ENCODE assay signal across 8 cellular contexts in the genomic region with DNA sequence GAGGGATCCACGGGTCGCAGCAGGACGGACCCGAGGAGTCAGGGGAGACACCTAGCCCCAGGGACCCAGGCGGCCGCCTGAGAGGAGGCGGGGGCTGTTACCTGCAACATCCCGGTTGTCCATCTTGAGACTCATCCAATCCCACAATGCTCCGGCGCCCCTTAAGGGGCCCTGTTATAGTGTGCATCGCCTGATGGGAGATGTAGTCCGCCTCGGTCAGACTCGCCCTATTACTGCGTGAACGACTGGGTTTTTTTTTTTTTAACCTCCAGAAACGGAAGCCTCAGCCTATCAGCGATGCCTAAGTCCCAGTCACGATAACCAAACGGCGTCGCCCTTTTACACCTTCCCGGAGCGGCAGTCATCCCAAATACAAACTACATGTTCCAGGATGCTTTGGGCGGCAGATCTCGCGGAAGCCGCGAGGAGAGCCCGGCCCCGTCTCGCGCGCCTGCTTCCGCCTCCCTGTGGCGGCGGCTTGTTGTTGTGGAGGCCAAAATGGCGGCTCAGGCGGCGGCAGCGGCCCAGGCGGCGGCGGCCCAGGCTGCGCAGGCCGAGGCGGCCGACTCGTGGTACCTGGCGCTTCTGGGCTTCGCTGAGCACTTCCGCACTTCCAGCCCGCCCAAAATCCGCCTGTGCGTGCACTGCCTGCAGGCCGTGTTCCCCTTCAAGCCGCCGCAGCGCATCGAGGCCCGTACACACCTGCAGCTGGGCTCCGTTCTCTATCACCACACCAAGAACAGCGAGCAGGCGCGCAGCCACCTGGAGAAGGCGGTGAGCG. TPM values are rescaled to one million over a fixed set of nuclear protein-coding genes. Genes with fewer than 3 reads are reported as not detected.
DNase-seq lines count a peak whose midpoint lies in the region; ATAC-seq and TF ChIP-seq lines count a peak whose summit lies in the region.

A gene with protein sequence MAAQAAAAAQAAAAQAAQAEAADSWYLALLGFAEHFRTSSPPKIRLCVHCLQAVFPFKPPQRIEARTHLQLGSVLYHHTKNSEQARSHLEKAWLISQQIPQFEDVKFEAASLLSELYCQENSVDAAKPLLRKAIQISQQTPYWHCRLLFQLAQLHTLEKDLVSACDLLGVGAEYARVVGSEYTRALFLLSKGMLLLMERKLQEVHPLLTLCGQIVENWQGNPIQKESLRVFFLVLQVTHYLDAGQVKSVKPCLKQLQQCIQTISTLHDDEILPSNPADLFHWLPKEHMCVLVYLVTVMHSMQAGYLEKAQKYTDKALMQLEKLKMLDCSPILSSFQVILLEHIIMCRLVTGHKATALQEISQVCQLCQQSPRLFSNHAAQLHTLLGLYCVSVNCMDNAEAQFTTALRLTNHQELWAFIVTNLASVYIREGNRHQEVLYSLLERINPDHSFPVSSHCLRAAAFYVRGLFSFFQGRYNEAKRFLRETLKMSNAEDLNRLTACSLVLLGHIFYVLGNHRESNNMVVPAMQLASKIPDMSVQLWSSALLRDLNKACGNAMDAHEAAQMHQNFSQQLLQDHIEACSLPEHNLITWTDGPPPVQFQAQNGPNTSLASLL (plus strand): TSS at position 468 of the 781 bp plus-strand sequence. CDS start 31 bp downstream, at position 499.
A gene with protein sequence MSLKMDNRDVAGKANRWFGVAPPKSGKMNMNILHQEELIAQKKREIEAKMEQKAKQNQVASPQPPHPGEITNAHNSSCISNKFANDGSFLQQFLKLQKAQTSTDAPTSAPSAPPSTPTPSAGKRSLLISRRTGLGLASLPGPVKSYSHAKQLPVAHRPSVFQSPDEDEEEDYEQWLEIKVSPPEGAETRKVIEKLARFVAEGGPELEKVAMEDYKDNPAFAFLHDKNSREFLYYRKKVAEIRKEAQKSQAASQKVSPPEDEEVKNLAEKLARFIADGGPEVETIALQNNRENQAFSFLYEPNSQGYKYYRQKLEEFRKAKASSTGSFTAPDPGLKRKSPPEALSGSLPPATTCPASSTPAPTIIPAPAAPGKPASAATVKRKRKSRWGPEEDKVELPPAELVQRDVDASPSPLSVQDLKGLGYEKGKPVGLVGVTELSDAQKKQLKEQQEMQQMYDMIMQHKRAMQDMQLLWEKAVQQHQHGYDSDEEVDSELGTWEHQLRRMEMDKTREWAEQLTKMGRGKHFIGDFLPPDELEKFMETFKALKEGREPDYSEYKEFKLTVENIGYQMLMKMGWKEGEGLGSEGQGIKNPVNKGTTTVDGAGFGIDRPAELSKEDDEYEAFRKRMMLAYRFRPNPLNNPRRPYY (minus strand): TSS at position 148 of the 781 bp plus-strand sequence. CDS start 13 bp downstream, at position 135.

- H3K4me3 ChIP-seq in trophoblast cell (ENCODE audit: low read depth, low read length), result peak within 1 kb of the TSS; percentile 99
- peak within 1 kb of the TSS; percentile 96 to 98 (median 98) for H3K4me3 ChIP-seq in transverse colon

- peak within 1 kb of the TSS; percentile 89 for H3K18ac ChIP-seq in trophoblast cell (ENCODE audit: low read length)

- no CpG with 5 or more reads among the region's 67 CpGs for whole genome bisulfite sequencing in trophoblast cell (ENCODE audit: extremely low coverage, insufficient coverage, insufficient read length)
- WGBS in transverse colon (ENCODE audit: low coverage in 1 of 2), 2 donors, result 0% methylated on average over 3 to 43 of the region's 67 CpGs

- peaks cover 15% of the 10 kb centered on the region for H3K79me1 ChIP-seq in trophoblast cell (ENCODE audit: low read length)

- H2AFZ ChIP-seq in trophoblast cell (ENCODE audit: insufficient read depth, low read length, poor library complexity), result peak within 1 kb of the TSS; percentile 78

- H3K27me3 Mint-ChIP-seq in activated naive CD8-positive, alpha-beta T cell treated with anti-CD3 and anti-CD28 coated beads, Interleukin-2, amount 50 U/mL, for 24 hours, result no peaks in the 10 kb centered on the region

- H3K14ac ChIP-seq in trophoblast cell (ENCODE audit: low read length), result peak within 1 kb of the TSS; percentile 92

- H3K79me2 ChIP-seq in trophoblast cell (ENCODE audit: control insufficient read depth, insufficient read depth, low read length, poor library complexity), result peaks cover 18% of the 10 kb centered on the region

- H4K91ac ChIP-seq in trophoblast cell (ENCODE audit: low read depth, low read length), result peak within 1 kb of the TSS; percentile 98

- H2BK5ac ChIP-seq in trophoblast cell (ENCODE audit: low read depth, low read length, poor library complexity), result peak within 1 kb of the TSS; percentile 84

- peak within 1 kb of the TSS; percentile 95 for H2AK5ac ChIP-seq in trophoblast cell (ENCODE audit: low read length)

- TF ChIP-seq CTCF in GM12872 (IDR thresholded peaks at IDR 0.05; ENCODE audit: insufficient read depth, low read depth, low read length) (0 out of 3 replicates have a peak, but pooled peaks have one; percentile 8), transverse colon (IDR thresholded peaks at IDR 0.05) (peak in 3 of 5 experiments; percentile 37 to 71 (median 44))

- H3K27ac Mint-ChIP-seq in activated naive CD8-positive, alpha-beta T cell treated with anti-CD3 and anti-CD28 coated beads, Interleukin-2, amount 50 U/mL, for 24 hours, result peak within 1 kb of the TSS; percentile 99

- no peak within 1 kb of the TSS for H2BK12ac ChIP-seq in trophoblast cell (ENCODE audit: low read length)

- ATAC-seq in HG02642 (IDR thresholded peaks at IDR 0.05; ENCODE audit: poor library complexity, unreplicated experiment), result peak; percentile 92
- ATAC-seq in activated naive CD8-positive, alpha-beta T cell treated with anti-CD3 and anti-CD28 coated beads, Interleukin-2, amount 50 U/mL, for 24 hours, result peak; percentile 96

- peaks cover 7 to 12% of the 10 kb centered on the region in 2 experiments for H3K4me1 ChIP-seq in trophoblast cell (ENCODE audit: control insufficient read depth in 1 of 2, insufficient read depth in 2 of 2, low read length in 2 of 2)
- H3K4me1 ChIP-seq in transverse colon, result peaks cover 13 to 36% (median 23%) of the 10 kb centered on the region in 4 donors

- H3K36me3 ChIP-seq in trophoblast cell (ENCODE audit: control insufficient read depth in 1 of 2, insufficient read depth in 2 of 2, low read length in 2 of 2) (peaks cover 15 to 25% of the 10 kb centered on the region in 2 experiments), transverse colon (peaks cover 0 to 11% (median 5%) of the 10 kb centered on the region in 4 donors)

- peak; percentile 60 for TF ChIP-seq POLR2A in transverse colon (IDR thresholded peaks at IDR 0.05)

- H3K9me3 ChIP-seq in trophoblast cell (ENCODE audit: insufficient read depth, low read depth, low read length) (no peaks in the 10 kb centered on the region), transverse colon (no peaks in the 10 kb centered on the region)

- H3K9ac ChIP-seq in trophoblast cell (ENCODE audit: low read length), result peak within 1 kb of the TSS; percentile 98

- peak; percentile 98 for DNase-seq in NCI-H1105 treated with DMSO at 0.1 percent for 48 hours (lab: John Stamatoyannopoulos, UW)
- DNase-seq in SW 1271 (lab: John Stamatoyannopoulos, UW), result peak; percentile 75 to 96
- DNase-seq in activated naive CD8-positive, alpha-beta T cell treated with anti-CD3 and anti-CD28 coated beads, Interleukin-2, amount 50 U/mL, for 24 hours, result peak; percentile 87
- DNase-seq in cardiac septum (ENCODE audit: low spot score), result peak; percentile 96
- DNase-seq in trophoblast cell, result peak; percentile 88 to 94
- DNase-seq in transverse colon, result peak; percentile 92

- in situ Hi-C loops in transverse colon (cut with MboI; ENCODE audit: low pct_ligation_motif_present in 1 of 4, low pct_unique_long_range_greater_than_20kb in 1 of 4, low sequenced_read_pairs in 3 of 4), result no loop called here

- peaks cover 36% of the 10 kb centered on the region for H3K4me1 Mint-ChIP-seq in activated naive CD8-positive, alpha-beta T cell treated with anti-CD3 and anti-CD28 coated beads, Interleukin-2, amount 50 U/mL, for 24 hours

- H3K4me2 ChIP-seq in trophoblast cell (ENCODE audit: low read length), result peak within 1 kb of the TSS; percentile 94

- peak within 1 kb of the TSS; percentile 86 for H3K4me3 Mint-ChIP-seq in activated naive CD8-positive, alpha-beta T cell treated with anti-CD3 and anti-CD28 coated beads, Interleukin-2, amount 50 U/mL, for 24 hours

- no peak within 1 kb of the TSS for H3K23ac ChIP-seq in trophoblast cell (ENCODE audit: low read length)

- intact Hi-C loops in cardiac septum (cut with DNase I) (loop anchor here (2.0 kb wide), 1 partner anchor 128 kb away; a partner anchor contains a TSS), transverse colon (cut with DNase I; ENCODE audit: low total_unique reads) (loop anchor here (5.0 kb wide), 1 partner anchor 873 kb away; no protein-coding TSS in a partner anchor)

- H3K9me3 Mint-ChIP-seq in activated naive CD8-positive, alpha-beta T cell treated with anti-CD3 and anti-CD28 coated beads, Interleukin-2, amount 50 U/mL, for 24 hours, result no peaks in the 10 kb centered on the region

- H4K12ac ChIP-seq in trophoblast cell (ENCODE audit: low read depth, low read length), result peak within 1 kb of the TSS; percentile 90

- H3K4ac ChIP-seq in trophoblast cell (ENCODE audit: low read depth, low read length), result peak within 1 kb of the TSS; percentile 97

- peak within 1 kb of the TSS; percentile 90 for H2BK120ac ChIP-seq in trophoblast cell (ENCODE audit: insufficient read depth, low read length, poor library complexity)

- peak within 1 kb of the TSS; percentile 98 for H4K8ac ChIP-seq in trophoblast cell (ENCODE audit: low read depth, low read length)

- peak within 1 kb of the TSS; percentile 69 for H3K27ac ChIP-seq in trophoblast cell (ENCODE audit: low read depth, low read length)
- peak within 1 kb of the TSS; percentile 89 to 94 (median 94) for H3K27ac ChIP-seq in transverse colon

- TF ChIP-seq EP300 in transverse colon (IDR thresholded peaks at IDR 0.05; ENCODE audit: low read depth), result no peak

- H3K27me3 ChIP-seq in trophoblast cell (ENCODE audit: insufficient read depth, low read length) (no peaks in the 10 kb centered on the region), transverse colon (no peaks in the 10 kb centered on the region)

- peaks cover 19% of the 10 kb centered on the region for H3K36me3 Mint-ChIP-seq in activated naive CD8-positive, alpha-beta T cell treated with anti-CD3 and anti-CD28 coated beads, Interleukin-2, amount 50 U/mL, for 24 hours (ENCODE audit: low read depth)

RNA-seq across cellular contexts. Expression of the first gene that starts in this region (rescaled TPM):
- 46.8 TPM for total RNA-seq in cardiac septum
- polyA plus RNA-seq in trophoblast cell (2013), result 19.5 and 19.9 TPM in 2 replicates
- 100 to 1,000 TPM in 1 of 4 donors, 10 to 100 TPM in 3; 59.1 to 214 (median 79.2) TPM for total RNA-seq in transverse colon

RNA-seq across cellular contexts. Expression of the second gene that starts in this region (rescaled TPM):
- total RNA-seq in cardiac septum (41.6 TPM), transverse colon (100 to 1,000 TPM in 1 of 4 donors, 10 to 100 TPM in 3; 31.1 to 118 (median 66.5) TPM)
- polyA plus RNA-seq in trophoblast cell (2013), result 49.6 and 50.1 TPM in 2 replicates

Comparison
In these comparisons a context has a peak if more than half of its experiments do, and no peak if none do; other contexts are left out.
1. Peak in every context shown above with its lines: DNase-seq, ATAC-seq, H3K4me3 ChIP-seq and H3K27ac ChIP-seq.